11 cellular contexts compared by ENCODE assay signal in genomic region chr1:6464514-6464836, GRCh38. TPM values are rescaled to one million over a fixed set of nuclear protein-coding genes. Genes with fewer than 3 reads are reported as not detected.
DNase-seq lines count a peak whose midpoint lies in the region; ATAC-seq and TF ChIP-seq lines count a peak whose summit lies in the region.
"Had no signal": no experiment of that assay in that cellular context is flagged by ENCODE, and none has a peak within 500 bp of the region (broad histone marks: within the 10 kb centered on the region; RNA-seq: fewer than 3 reads in every experiment).

No MANE protein-coding gene starts in this region.

- DNase-seq in HT1080 (ENCODE audit: low read depth) (peak; percentile 29), T-cell (peak in 4 of 34 experiments; percentile 34 to 64 (median 55)), cerebellar cortex (ENCODE audit: low spot score) (peak; percentile 68), retinal pigment epithelial cell (ENCODE audit: low read depth) (no peak), NCI-H446 treated with DMSO at 0.1 percent for 48 hours (lab: John Stamatoyannopoulos, UW) (no peak), MV-4-11 (lab: John Stamatoyannopoulos, UW) (no peak), lower leg skin (ENCODE audit: low spot score in 2 of 2) (no peak)
- DNase-seq: activated CD4-positive, CD25-positive, alpha-beta regulatory T cell; kidney glomerular epithelial cell; NCI-H2029 had no signal

- TF ChIP-seq CTCF in retinal pigment epithelial cell (conservative IDR thresholded peaks at IDR 0.05; ENCODE audit: low read depth, low read length) (peak; percentile 7), lower leg skin (IDR thresholded peaks at IDR 0.05) (no peak)

- intact Hi-C loops in lower leg skin (cut with DNase I; ENCODE audit: low total_unique reads): no loop called here

- no peak for TF ChIP-seq POLR2A in lower leg skin (IDR thresholded peaks at IDR 0.05)

- no peak overlapping the region for H3K4me3 ChIP-seq in retinal pigment epithelial cell (ENCODE audit: low read length)
- no peak overlapping the region for H3K4me3 ChIP-seq in lower leg skin (ENCODE audit: low read depth, poor library complexity, severe bottlenecking)

- H3K9me3 Mint-ChIP-seq in T-cell: no peaks in the 10 kb centered on the region

- ATAC-seq in T-cell (replicated peaks in 1 of 4) (no peak), GM19455 (IDR thresholded peaks at IDR 0.05; ENCODE audit: unreplicated experiment) (no peak)

- peaks cover 30% of the 10 kb centered on the region for H3K36me3 Mint-ChIP-seq in T-cell

- peak overlapping the region; percentile 91 to 97 (median 92) for H3K4me3 Mint-ChIP-seq in T-cell

- H3K27me3 Mint-ChIP-seq in T-cell: no peaks in the 10 kb centered on the region

- peak overlapping the region; percentile 92 to 97 for H3K27ac Mint-ChIP-seq in T-cell

- POLR2A ChIA-PET in T-cell (lab: Charles Lee): no interaction called here

- peaks cover 43 to 58% (median 48%) of the 10 kb centered on the region in 3 donors for H3K4me1 Mint-ChIP-seq in T-cell

- CTCF ChIA-PET in T-cell (lab: Charles Lee): interaction anchor here (0.6 to 1.1 kb wide), 3 partner anchors 17 to 22 kb away, joined by 3 to 4 read pairs (median 3); no protein-coding TSS in a partner anchor

- WGBS in lower leg skin, 2 donors: 77 to 80% methylated on average over 6 to 7 of the region's 7 CpGs

RNA-seq across cellular contexts. Expression of gene TNFRSF25, which starts 1.5 kb away (rescaled TPM):
- total RNA-seq in HT1080 (2014; rRNA removed; shearing (Covaris generic)): 12.9 and 14.7 TPM in 2 replicates
- 8.8 and 10.2 TPM in 2 replicates for polyA plus RNA-seq in HT1080 (2015; cell fraction: cytosol; rRNA removed)
- polyA plus RNA-seq in HT1080 (2015; cell fraction: nucleus; rRNA removed): 171 and 178 TPM in 2 replicates
- 100 to 1,000 TPM; 215 to 580 (median 446) TPM for total RNA-seq in T-cell
- total RNA-seq in lower leg skin: 100 to 1,000 TPM in 1 of 4 donors, 10 to 100 TPM in 3; 53.7 to 168 (median 75.7) TPM

RNA-seq across cellular contexts. Expression of gene PLEKHG5, which starts 27.0 kb away (rescaled TPM):
- 20.3 and 20.4 TPM in 2 replicates for total RNA-seq in HT1080 (2014; rRNA removed; shearing (Covaris generic))
- polyA plus RNA-seq in HT1080 (2015; cell fraction: cytosol; rRNA removed): 16.7 and 19.8 TPM in 2 replicates
- 96.6 and 102 TPM in 2 replicates for polyA plus RNA-seq in HT1080 (2015; cell fraction: nucleus; rRNA removed)
- 10 to 100 TPM in 1 of 5 donors, 1 to 10 TPM in 4; 7.1 to 18.2 (median 8.4) TPM for total RNA-seq in T-cell
- total RNA-seq in lower leg skin: 100 to 1,000 TPM in 2 of 4 donors, 10 to 100 TPM in 2; 72.5 to 170 (median 99.8) TPM

RNA-seq across cellular contexts. Expression of gene ESPN, which starts 39.9 kb away (rescaled TPM):
- total RNA-seq in HT1080 (2014; rRNA removed; shearing (Covaris generic)): not detected in 2 replicates
- 0.51 and 0.60 TPM in 2 replicates for polyA plus RNA-seq in HT1080 (2015; cell fraction: cytosol; rRNA removed)
- polyA plus RNA-seq in HT1080 (2015; cell fraction: nucleus; rRNA removed): 0.16 and 0.37 TPM in 2 replicates
- total RNA-seq in T-cell (1 to 10 TPM; 2.1 to 9.2 (median 6.2) TPM), lower leg skin (10 to 100 TPM; 27.5 to 64.3 (median 30.3) TPM)

RNA-seq across cellular contexts. Expression of gene HES2, which starts 44.8 kb away (rescaled TPM):
- total RNA-seq in HT1080 (2014; rRNA removed; shearing (Covaris generic)): 0.08 and 0.13 TPM in 2 replicates
- polyA plus RNA-seq in HT1080 (2015; cell fraction: cytosol; rRNA removed): 0.41 and 0.98 TPM in 2 replicates
- 0.81 and 1.2 TPM in 2 replicates for polyA plus RNA-seq in HT1080 (2015; cell fraction: nucleus; rRNA removed)
- total RNA-seq in T-cell (under 1 TPM in 1 of 5 donors, not detected in 4; 0.16 TPM), lower leg skin (10 to 100 TPM; 15.4 to 47.7 (median 35.8) TPM)

Comparison
In these comparisons a context has a peak if more than half of its experiments do, and no peak if none do; other contexts are left out.
1. DNase-seq: peak in HT1080 (single experiment) and cerebellar cortex (single experiment); none in retinal pigment epithelial cell (single experiment), NCI-H446 treated with DMSO at 0.1 percent for 48 hours (single experiment), MV-4-11 (single experiment) and lower leg skin (0 of 2).